6 cellular contexts compared by ENCODE assay signal in the genomic region with DNA sequence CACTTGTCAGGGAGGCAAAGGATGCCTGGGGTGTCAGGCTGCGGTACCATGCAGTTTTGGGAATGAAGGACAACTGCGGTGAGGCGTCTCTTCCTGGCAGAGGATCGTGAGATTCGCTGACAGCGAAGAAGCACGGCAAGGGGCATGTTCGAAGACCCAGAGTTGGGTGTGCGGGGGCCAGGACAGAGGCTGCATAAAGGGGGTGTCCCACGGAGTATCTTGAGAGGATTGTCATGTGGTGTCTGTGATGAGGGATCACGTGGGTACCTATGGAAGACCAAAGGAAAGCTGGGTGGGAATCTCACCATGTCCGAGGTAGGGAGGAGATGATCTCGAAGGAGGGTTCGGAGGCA. TPM values are rescaled to one million over a fixed set of nuclear protein-coding genes. Genes with fewer than 3 reads are reported as not detected.
DNase-seq lines count a peak whose midpoint lies in the region; ATAC-seq and TF ChIP-seq lines count a peak whose summit lies in the region.

No MANE protein-coding gene starts in this region.

- no peaks in the 10 kb centered on the region for H3K9me3 ChIP-seq in ascending aorta
- no peaks in the 10 kb centered on the region for H3K9me3 ChIP-seq in muscle layer of duodenum (ENCODE audit: control insufficient read depth in 1 of 2, low read length in 2 of 2)

- peak; percentile 3 for ATAC-seq in HG03342 (IDR thresholded peaks at IDR 0.05; ENCODE audit: unreplicated experiment)

- H3K36me3 ChIP-seq in ascending aorta, result peaks cover 0 to under 1% of the 10 kb centered on the region in 2 donors
- H3K36me3 ChIP-seq in muscle layer of duodenum (ENCODE audit: control insufficient read depth in 1 of 2, insufficient read depth in 2 of 2, low read length in 2 of 2), result no peaks in the 10 kb centered on the region

- H3K4me1 ChIP-seq in ascending aorta, result peaks cover 7 to 9% of the 10 kb centered on the region in 2 donors
- peaks cover 0 to 19% of the 10 kb centered on the region in 2 donors for H3K4me1 ChIP-seq in muscle layer of duodenum (ENCODE audit: control insufficient read depth in 1 of 2, insufficient read depth in 2 of 2, low read length in 2 of 2)

- TF ChIP-seq CTCF in ascending aorta (IDR thresholded peaks at IDR 0.05), result no peak

- intact Hi-C loops in ascending aorta (cut with DNase I), result loop anchor here (1.0 to 5.0 kb wide), 2 partner anchors 18 to 47 kb away; no protein-coding TSS in a partner anchor

- H3K27ac ChIP-seq in ascending aorta (peak overlapping the region; percentile 82 to 87), muscle layer of duodenum (ENCODE audit: low read length) (peak overlapping the region; percentile 84)

- no peak for DNase-seq in ascending aorta (ENCODE audit: low spot score in 2 of 2)
- no peak for DNase-seq in GDM1 (lab: John Stamatoyannopoulos, UW)
- no peak for DNase-seq in HT-29 (ENCODE audit: low spot score)
- DNase-seq in 8988T, result no peak

- peak overlapping the region; percentile 70 to 97 for H3K4me3 ChIP-seq in ascending aorta
- H3K4me3 ChIP-seq in muscle layer of duodenum (ENCODE audit: low read depth in 1 of 2, low read length in 2 of 2), result peak overlapping the region; percentile 95 to 97

- H3K27me3 ChIP-seq in ascending aorta (no peaks in the 10 kb centered on the region), muscle layer of duodenum (ENCODE audit: low read depth, low read length) (no peaks in the 10 kb centered on the region)

RNA-seq across cellular contexts. Expression of a gene that starts 0.4 kb away (rescaled TPM):
- 13.5 TPM for total RNA-seq in ascending aorta
- 15.3 and 21.6 TPM in 2 replicates for total RNA-seq in HT-29 (2014; rRNA removed; shearing (Covaris generic))

RNA-seq across cellular contexts. Expression of a gene that starts 18.5 kb away (rescaled TPM):
- 61.4 TPM for total RNA-seq in ascending aorta
- 111 and 122 TPM in 2 replicates for total RNA-seq in HT-29 (2014; rRNA removed; shearing (Covaris generic))

RNA-seq across cellular contexts. Expression of a gene that starts 40.9 kb away (rescaled TPM):
- 0.64 TPM for total RNA-seq in ascending aorta
- 5.1 and 11.6 TPM in 2 replicates for total RNA-seq in HT-29 (2014; rRNA removed; shearing (Covaris generic))

RNA-seq across cellular contexts. Expression of a gene that starts 47.7 kb away (rescaled TPM):
- 19.1 TPM for total RNA-seq in ascending aorta
- total RNA-seq in HT-29 (2014; rRNA removed; shearing (Covaris generic)), result 0.23 and 0.34 TPM in 2 replicates

RNA-seq across cellular contexts. Expression of a gene that starts 53.6 kb away (rescaled TPM):
- not detected for total RNA-seq in ascending aorta
- total RNA-seq in HT-29 (2014; rRNA removed; shearing (Covaris generic)), result 6.5 and 7.0 TPM in 2 replicates
